8 cellular contexts compared by ENCODE assay signal in genomic region chr10:68449698-68450097, GRCh38. TPM values are rescaled to one million over a fixed set of nuclear protein-coding genes. Genes with fewer than 3 reads are reported as not detected.
DNase-seq lines count a peak whose midpoint lies in the region; ATAC-seq and TF ChIP-seq lines count a peak whose summit lies in the region.
"Not testable (repeated sequence)": the region's sequence is repeated elsewhere in the genome, so short reads cannot be mapped to it uniquely, and the experiment has no call there.

No MANE protein-coding gene starts in this region.

- TF ChIP-seq CTCF in colonic mucosa (IDR thresholded peaks at IDR 0.05): not testable (repeated sequence)

- ATAC-seq in SK-N-SH treated with all-trans-retinoic acid at 6 μM for 48 hours: peak; percentile 47; the same call in 1 of the 3 replicates

- DNase-seq in A172 (ENCODE audit: low spot score): peak; percentile 38
- peak; percentile 64 for DNase-seq in ELR (ENCODE audit: low read depth)
- peak; percentile 51 for DNase-seq in M059J (ENCODE audit: low read depth)
- peak; percentile 30 for DNase-seq in colonic mucosa
- DNase-seq in globus pallidus (ENCODE audit: low spot score): peak; percentile 67
- DNase-seq in kidney glomerular epithelial cell (lab: John Stamatoyannopoulos, UW): peak; percentile 8
- DNase-seq in putamen (ENCODE audit: low spot score): peak; percentile 32

- intact Hi-C loops in colonic mucosa (cut with DNase I): not testable (repeated sequence)

- not testable (repeated sequence) for H3K27ac ChIP-seq in colonic mucosa

- H3K9ac ChIP-seq in colonic mucosa (ENCODE audit: low read depth in 2 of 2, low read length in 2 of 2): not testable (repeated sequence)

- not testable (repeated sequence) for H3K9me3 ChIP-seq in colonic mucosa

- not testable (repeated sequence) for H3K27me3 ChIP-seq in colonic mucosa

- not testable (repeated sequence) for H3K4me1 ChIP-seq in colonic mucosa

- H3K4me3 ChIP-seq in colonic mucosa: not testable (repeated sequence)

- H3K36me3 ChIP-seq in colonic mucosa: not testable (repeated sequence)

RNA-seq across cellular contexts. Expression of gene DNA2, which starts 22.1 kb away (rescaled TPM):
- 22.7 and 31.1 TPM in 2 replicates for total RNA-seq in A172 (2014; rRNA removed; shearing (Covaris generic))
- total RNA-seq in M059J (2014; rRNA removed; shearing (Covaris generic)): 11.9 and 23.2 TPM in 2 replicates
- 10 to 100 TPM in 1 of 2 donors, 1 to 10 TPM in 1; 7.7 to 16.4 TPM for total RNA-seq in colonic mucosa

RNA-seq across cellular contexts. Expression of gene RUFY2, which starts 42.6 kb away (rescaled TPM):
- 31.8 and 40.2 TPM in 2 replicates for total RNA-seq in A172 (2014; rRNA removed; shearing (Covaris generic))
- total RNA-seq in M059J (2014; rRNA removed; shearing (Covaris generic)): 16.7 and 18.3 TPM in 2 replicates
- total RNA-seq in colonic mucosa: 10 to 100 TPM; 14.5 to 21.7 TPM

Comparison
In these comparisons a context has a peak if more than half of its experiments do, and no peak if none do; other contexts are left out.
1. DNase-seq: peak in every context shown above with its lines; median percentile 67 in globus pallidus; 64 in ELR; 51 in M059J; 38 in A172; 32 in putamen; 30 in colonic mucosa; 8 in kidney glomerular epithelial cell.